ENCODE assay signal across 20 cellular contexts in the genomic region with DNA sequence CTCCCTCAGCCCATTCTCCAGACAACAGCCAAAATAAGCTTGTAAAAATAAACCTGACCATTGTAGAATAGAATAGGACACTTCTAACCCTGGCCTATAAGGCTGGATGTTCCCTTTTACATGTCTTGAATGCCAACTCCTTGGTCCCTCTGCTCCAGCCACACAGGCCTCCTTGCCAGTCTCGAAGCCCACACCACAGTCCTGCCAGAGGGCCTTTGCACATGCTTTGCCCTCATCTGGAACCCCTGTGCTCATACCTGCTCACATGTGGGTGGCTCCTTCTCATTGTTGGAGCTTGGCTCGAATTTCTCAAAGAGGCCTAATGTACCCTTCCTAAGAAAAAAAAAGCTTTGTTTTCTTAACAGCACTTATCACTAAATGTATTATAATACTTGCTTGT. TPM values are rescaled to one million over a fixed set of nuclear protein-coding genes. Genes with fewer than 3 reads are reported as not detected.
A peak's percentile ranks its signal among the peaks of the same experiment; 100 is the strongest.
DNase-seq lines count a peak whose midpoint lies in the region; ATAC-seq, FAIRE-seq and TF ChIP-seq lines count a peak whose summit lies in the region.
"Had no signal": no experiment of that assay in that cellular context is flagged by ENCODE, and none has a peak within 500 bp of the region (broad histone marks: within the 10 kb centered on the region; RNA-seq: fewer than 3 reads in every experiment).

No MANE protein-coding gene starts in this region.

- CTCF ChIA-PET in activated naive CD4-positive, alpha-beta T cell treated with anti-CD3 and anti-CD28 coated beads, Interleukin-2, amount 10 ng/mL, durations not matched to agents 7 days and 5 days (lab: Charles Lee), result interaction anchor here (0.7 to 1.7 kb wide), 5 partner anchors 10 to 283 kb away, joined by 3 to 10 read pairs (median 3); no protein-coding TSS in a partner anchor
- CTCF ChIA-PET in mammary epithelial cell (lab: Charles Lee; ENCODE audit: low non-redundant PET), result no interaction called here

- H3K27me3 Mint-ChIP-seq in activated naive CD4-positive, alpha-beta T cell treated with anti-CD3 and anti-CD28 coated beads, Interleukin-2, amount 10 ng/mL, durations not matched to agents 7 days and 5 days, result peaks cover 31% of the 10 kb centered on the region
- no peaks in the 10 kb centered on the region for H3K27me3 Mint-ChIP-seq in effector memory CD8-positive, alpha-beta T cell

- H3K9me3 ChIP-seq in mammary epithelial cell (replicated peaks; ENCODE audit: insufficient read depth, low read length), result no peaks in the 10 kb centered on the region
- no peaks in the 10 kb centered on the region for H3K9me3 ChIP-seq in ascending aorta

- dilution Hi-C loops in mammary epithelial cell (cut with HindIII; ENCODE audit: low sequenced_read_pairs), result no loop called here

- intact Hi-C loops in mammary epithelial cell (cut with micrococcal nuclease), result no loop called here
- intact Hi-C loops in ascending aorta (cut with DNase I), result no loop called here

- H3K27me3 ChIP-seq in mammary epithelial cell (ENCODE audit: insufficient read depth, low read length) (no peaks in the 10 kb centered on the region), ascending aorta (no peaks in the 10 kb centered on the region)
- H3K27me3 ChIP-seq: neural progenitor cell had no signal

- H3K79me2 ChIP-seq in mammary epithelial cell (ENCODE audit: insufficient read depth, low read length), result no peaks in the 10 kb centered on the region

- H3K9me3 Mint-ChIP-seq in activated naive CD4-positive, alpha-beta T cell treated with anti-CD3 and anti-CD28 coated beads, Interleukin-2, amount 10 ng/mL, durations not matched to agents 7 days and 5 days, result no peaks in the 10 kb centered on the region
- H3K9me3 Mint-ChIP-seq in effector memory CD8-positive, alpha-beta T cell, result no peaks in the 10 kb centered on the region
- no peaks in the 10 kb centered on the region for H3K9me3 Mint-ChIP-seq in stimulated activated effector memory CD8-positive, alpha-beta T cell treated with anti-CD3 and anti-CD28 coated beads, Interleukin-12 subunit alpha, Interleukin-12 subunit beta, amount 100 ng/mL, for 72 hours
- H3K9me3 Mint-ChIP-seq: neural progenitor cell had no signal

- H3K4me2 ChIP-seq in mammary epithelial cell (ENCODE audit: insufficient read depth, low read depth, low read length), result no peak overlapping the region
- H3K4me2 ChIP-seq: neural progenitor cell had no signal

- no peak overlapping the region for H3K9ac ChIP-seq in mammary epithelial cell (ENCODE audit: insufficient read depth, low read length)
- H3K9ac ChIP-seq: neural progenitor cell had no signal

- FAIRE-seq in HTR-8/SVneo (lab: Jason Lieb, UNC), result peak; percentile 4
- FAIRE-seq: frontal cortex, K562, keratinocyte had no signal

- H3K4me1 Mint-ChIP-seq in activated naive CD4-positive, alpha-beta T cell treated with anti-CD3 and anti-CD28 coated beads, Interleukin-2, amount 10 ng/mL, durations not matched to agents 7 days and 5 days, result peaks cover 47% of the 10 kb centered on the region
- H3K4me1 Mint-ChIP-seq in effector memory CD8-positive, alpha-beta T cell (ENCODE audit: low read depth in 2 of 2), result peaks cover 43 to 57% of the 10 kb centered on the region in 2 donors
- H3K4me1 Mint-ChIP-seq in stimulated activated effector memory CD8-positive, alpha-beta T cell treated with anti-CD3 and anti-CD28 coated beads, Interleukin-12 subunit alpha, Interleukin-12 subunit beta, amount 100 ng/mL, for 72 hours, result peaks cover 49% of the 10 kb centered on the region

- in situ Hi-C loops in mammary epithelial cell (cut with MboI; ENCODE audit: low sequenced_read_pairs in 2 of 2), result loop anchor here in 1 of 2 donors (10.0 kb wide), 1 partner anchor 95 kb away; no protein-coding TSS in a partner anchor

- H4K20me1 ChIP-seq in mammary epithelial cell (ENCODE audit: insufficient read depth, low read length), result no peaks in the 10 kb centered on the region

- 36% methylated on average over 2 of the region's 2 CpGs for WGBS in mammary epithelial cell (ENCODE audit: low coverage, missing lambda C conversion rate)

- H3K4me3 ChIP-seq in mammary epithelial cell (replicated peaks in 1 of 3; ENCODE audit: insufficient read depth in 1 of 3, low read depth in 2 of 3, low read length in 3 of 3), result no peak overlapping the region
- H3K4me3 ChIP-seq in ascending aorta, result no peak overlapping the region
- H3K4me3 ChIP-seq: K562, neural progenitor cell had no signal

- H3K4me1 ChIP-seq in mammary epithelial cell (ENCODE audit: insufficient read depth, low read length) (peaks cover 4% of the 10 kb centered on the region), ascending aorta (no peaks in the 10 kb centered on the region)

- no peak for DNase-seq in activated naive CD4-positive, alpha-beta T cell treated with anti-CD3 and anti-CD28 coated beads, Interleukin-2, amount 10 ng/mL, durations not matched to agents 7 days and 5 days
- no peak for DNase-seq in activated naive CD4-positive, alpha-beta T cell treated with Interleukin-2 at 50 U/mL for 16 hours
- no peak for DNase-seq in HTR-8/SVneo (ENCODE audit: insufficient read length, low spot score)
- DNase-seq in effector memory CD8-positive, alpha-beta T cell, result no peak
- DNase-seq in stimulated activated effector memory CD8-positive, alpha-beta T cell treated with anti-CD3 and anti-CD28 coated beads, Interleukin-12 subunit alpha, Interleukin-12 subunit beta, amount 100 ng/mL, for 72 hours (ENCODE audit: low spot score in 2 of 2), result no peak
- DNase-seq in SIG-M5 (lab: John Stamatoyannopoulos, UW), result no peak
- no peak for DNase-seq in mammary epithelial cell
- DNase-seq in ascending aorta (ENCODE audit: low spot score in 2 of 2), result no peak
- DNase-seq: ACHN; hypothalamus; NCI-H2029 treated with DMSO at 0.1 percent for 48 hours; NCI-H510A treated with DMSO at 0.1 percent for 48 hours; SHP77; stimulated activated CD4-positive, alpha-beta T cell treated with anti-CD3 and anti-CD28 coated beads, Interleukin-4, amount 100 ng/mL, for 4 hours had no signal

- H3K36me3 Mint-ChIP-seq in activated naive CD4-positive, alpha-beta T cell treated with anti-CD3 and anti-CD28 coated beads, Interleukin-2, amount 10 ng/mL, durations not matched to agents 7 days and 5 days, result no peaks in the 10 kb centered on the region
- peaks cover 4% of the 10 kb centered on the region for H3K36me3 Mint-ChIP-seq in effector memory CD8-positive, alpha-beta T cell (ENCODE audit: insufficient read depth)
- H3K36me3 Mint-ChIP-seq in stimulated activated effector memory CD8-positive, alpha-beta T cell treated with anti-CD3 and anti-CD28 coated beads, Interleukin-12 subunit alpha, Interleukin-12 subunit beta, amount 100 ng/mL, for 72 hours, result peaks cover 6% of the 10 kb centered on the region
- H3K36me3 Mint-ChIP-seq: neural progenitor cell had no signal

- H3K27ac Mint-ChIP-seq in activated naive CD4-positive, alpha-beta T cell treated with anti-CD3 and anti-CD28 coated beads, Interleukin-2, amount 10 ng/mL, durations not matched to agents 7 days and 5 days, result peak overlapping the region; percentile 79
- peak overlapping the region; percentile 97 to 99 for H3K27ac Mint-ChIP-seq in effector memory CD8-positive, alpha-beta T cell
- H3K27ac Mint-ChIP-seq in stimulated activated effector memory CD8-positive, alpha-beta T cell treated with anti-CD3 and anti-CD28 coated beads, Interleukin-12 subunit alpha, Interleukin-12 subunit beta, amount 100 ng/mL, for 72 hours, result peak overlapping the region; percentile 93
- H3K27ac Mint-ChIP-seq: neural progenitor cell had no signal

- H2AFZ ChIP-seq in mammary epithelial cell (ENCODE audit: low read depth, low read length), result no peak overlapping the region
- H2AFZ ChIP-seq: neural progenitor cell had no signal

- H3K36me3 ChIP-seq in mammary epithelial cell (ENCODE audit: insufficient read depth, low read length) (no peaks in the 10 kb centered on the region), ascending aorta (no peaks in the 10 kb centered on the region)
- H3K36me3 ChIP-seq: neural progenitor cell had no signal

- H3K4me3 Mint-ChIP-seq in activated naive CD4-positive, alpha-beta T cell treated with anti-CD3 and anti-CD28 coated beads, Interleukin-2, amount 10 ng/mL, durations not matched to agents 7 days and 5 days, result no peak overlapping the region
- H3K4me3 Mint-ChIP-seq in effector memory CD8-positive, alpha-beta T cell, result peak overlapping the region; percentile 76 to 80
- H3K4me3 Mint-ChIP-seq in stimulated activated effector memory CD8-positive, alpha-beta T cell treated with anti-CD3 and anti-CD28 coated beads, Interleukin-12 subunit alpha, Interleukin-12 subunit beta, amount 100 ng/mL, for 72 hours, result peak overlapping the region; percentile 58
- H3K4me3 Mint-ChIP-seq: neural progenitor cell had no signal

- H3K27ac ChIP-seq in mammary epithelial cell (ENCODE audit: insufficient read depth, low read depth, low read length) (no peak overlapping the region), ascending aorta (no peak overlapping the region)
- H3K27ac ChIP-seq: neural progenitor cell had no signal

- no peak for TF ChIP-seq CTCF in mammary epithelial cell (conservative IDR thresholded peaks at IDR 0.05 in 1 of 2, IDR thresholded peaks at IDR 0.05 in 1 of 2; ENCODE audit: extremely low read depth in 1 of 2, insufficient read depth in 1 of 2, low read depth in 1 of 2, low read length in 2 of 2)
- no peak for TF ChIP-seq CTCF in ascending aorta (IDR thresholded peaks at IDR 0.05)

- BruUV-seq in mammary epithelial cell (replicated peaks; lab: Mats Ljungman, UMichigan), result no TSS peak

- no peak for ATAC-seq in effector memory CD8-positive, alpha-beta T cell (replicated peaks)
- no peak for ATAC-seq in stimulated activated effector memory CD8-positive, alpha-beta T cell treated with anti-CD3 and anti-CD28 coated beads, Interleukin-12 subunit alpha, Interleukin-12 subunit beta, amount 100 ng/mL, for 72 hours
- ATAC-seq: K562 had no signal

RNA-seq across cellular contexts. Expression of gene SLC12A3, which starts 5.4 kb away (rescaled TPM):
- total RNA-seq in mammary epithelial cell (not detected), ascending aorta (not detected)
- 0.02 TPM for polyA plus RNA-seq in mammary epithelial cell
- not detected for polyA minus RNA-seq in mammary epithelial cell
- total RNA-seq: frontal cortex; K562; T-helper 2 cell treated with Interferon-gamma antibody and Interleukin-4, amounts not matched to agents 100 ng/mL and 5 ng/mL, for 36 hours; temporal lobe had no signal
- polyA plus RNA-seq: K562, keratinocyte had no signal
